ENCODE assay signal across 10 cellular contexts in the genomic region with DNA sequence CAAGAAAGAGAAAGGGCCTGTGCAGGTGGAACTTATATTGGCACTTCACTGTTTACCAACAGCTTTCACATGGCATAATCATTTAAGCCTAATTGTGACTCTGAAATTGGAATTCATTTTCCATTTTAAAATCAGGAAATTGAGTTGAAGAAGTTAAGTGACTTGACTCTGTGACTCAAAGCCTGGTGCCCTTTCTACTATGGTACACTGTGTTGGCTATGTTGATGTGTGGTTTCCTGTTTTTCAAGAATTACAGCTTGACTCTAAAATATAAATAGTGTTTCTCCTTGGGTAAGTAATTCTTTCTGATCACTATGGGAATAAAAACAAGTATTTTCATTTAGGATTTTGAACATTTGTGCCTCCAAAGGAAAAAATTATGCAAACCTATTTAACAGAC. TPM values are rescaled to one million over a fixed set of nuclear protein-coding genes. Genes with fewer than 3 reads are reported as not detected.
A peak's percentile ranks its signal among the peaks of the same experiment; 100 is the strongest.
DNase-seq lines count a peak whose midpoint lies in the region; ATAC-seq and TF ChIP-seq lines count a peak whose summit lies in the region.
"Had no signal": no experiment of that assay in that cellular context is flagged by ENCODE, and none has a peak within 500 bp of the region (broad histone marks: within the 10 kb centered on the region; RNA-seq: fewer than 3 reads in every experiment).

No MANE protein-coding gene starts in this region.

- H2AFZ ChIP-seq in MM.1S (ENCODE audit: low read length): no peak overlapping the region

- in situ Hi-C loops in GM13976 (cut with MboI; ENCODE audit: low sequenced_read_pairs, unreplicated experiment): loop anchor here (5.0 to 25.0 kb wide), 2 partner anchors 153 to 498 kb away; no protein-coding TSS in a partner anchor

- H3K4me3 Mint-ChIP-seq in CD4-positive, CD25-positive, alpha-beta regulatory T cell: peak overlapping the region; percentile 77 to 96 (median 95)
- H3K4me3 Mint-ChIP-seq in naive thymus-derived CD8-positive, alpha-beta T cell: peak overlapping the region in 9 of 10 donors; percentile 11 to 81 (median 61)

- H3K27me3 Mint-ChIP-seq in CD4-positive, CD25-positive, alpha-beta regulatory T cell: peaks cover under 1% of the 10 kb centered on the region
- H3K27me3 Mint-ChIP-seq in naive thymus-derived CD8-positive, alpha-beta T cell: no peaks in the 10 kb centered on the region

- H3K27me3 ChIP-seq in CD4-positive, CD25-positive, alpha-beta regulatory T cell (ENCODE audit: control insufficient read depth, insufficient read depth, low read length): no peaks in the 10 kb centered on the region
- 0 out of 2 replicates have a peak, but pooled peaks cover 3% of the 10 kb centered on the region for H3K27me3 ChIP-seq in MM.1S (replicated peaks; ENCODE audit: insufficient read depth, low read length)
- H3K27me3 ChIP-seq: MG63 had no signal

- peak overlapping the region; percentile 86 to 90 (median 89) for H3K27ac Mint-ChIP-seq in CD4-positive, CD25-positive, alpha-beta regulatory T cell
- peak overlapping the region; percentile 29 to 94 (median 83) for H3K27ac Mint-ChIP-seq in naive thymus-derived CD8-positive, alpha-beta T cell

- DNase-seq in CD4-positive, CD25-positive, alpha-beta regulatory T cell: peak in 2 of 3 donors; percentile 38 to 75
- DNase-seq in MM.1S: no peak
- peak; percentile 6 for DNase-seq in central memory CD4-positive, alpha-beta T cell
- DNase-seq in naive thymus-derived CD8-positive, alpha-beta T cell: peak in 2 of 10 donors; percentile 18 to 23
- no peak for DNase-seq in EL
- DNase-seq in GM13976 (ENCODE audit: low spot score): no peak
- no peak for DNase-seq in nucleus accumbens (lab: John Stamatoyannopoulos, UW)
- DNase-seq: GF-D8, MG63 had no signal

- peak overlapping the region; percentile 95 for H3K4me2 ChIP-seq in MM.1S (ENCODE audit: low read depth, low read length)

- H3K4me3 ChIP-seq in CD4-positive, CD25-positive, alpha-beta regulatory T cell (ENCODE audit: low read depth, low read length): peak overlapping the region; percentile 68
- peak overlapping the region; percentile 70 for H3K4me3 ChIP-seq in MM.1S (ENCODE audit: low read length)
- H3K4me3 ChIP-seq: MG63 had no signal

- peaks cover 54% of the 10 kb centered on the region for H3K4me1 ChIP-seq in CD4-positive, CD25-positive, alpha-beta regulatory T cell (ENCODE audit: control insufficient read depth, insufficient read depth, low read length, poor library complexity, severe bottlenecking)
- peaks cover 42% of the 10 kb centered on the region for H3K4me1 ChIP-seq in MM.1S (ENCODE audit: low read length)

- H3K27ac ChIP-seq in CD4-positive, CD25-positive, alpha-beta regulatory T cell (ENCODE audit: insufficient read depth, low read length, poor library complexity, severe bottlenecking): peak overlapping the region; percentile 68
- H3K27ac ChIP-seq in MM.1S (ENCODE audit: low read length): peak overlapping the region; percentile 88

- H3K9me3 ChIP-seq in CD4-positive, CD25-positive, alpha-beta regulatory T cell (ENCODE audit: control insufficient read depth in 2 of 2, low read length in 2 of 2): no peaks in the 10 kb centered on the region
- no peaks in the 10 kb centered on the region for H3K9me3 ChIP-seq in MM.1S (replicated peaks; ENCODE audit: insufficient read depth, low read length)
- H3K9me3 ChIP-seq: MG63 had no signal

- TF ChIP-seq CTCF in MM.1S (IDR thresholded peaks at IDR 0.05; ENCODE audit: low read length) (no peak), GM13976 (IDR thresholded peaks at IDR 0.05; ENCODE audit: borderline replicate concordance, control extremely low read depth, extremely low read depth, insufficient read depth, missing control alignments) (no peak)

- peak in 1 of 2 donors; percentile 8 for ATAC-seq in CD4-positive, CD25-positive, alpha-beta regulatory T cell (ENCODE audit: low read depth in 2 of 2)
- no peak for ATAC-seq in naive thymus-derived CD8-positive, alpha-beta T cell
- no peak for ATAC-seq in GM21825 (IDR thresholded peaks at IDR 0.05; ENCODE audit: unreplicated experiment)

- H3K36me3 Mint-ChIP-seq in CD4-positive, CD25-positive, alpha-beta regulatory T cell: peaks cover 2% of the 10 kb centered on the region
- H3K36me3 Mint-ChIP-seq in naive thymus-derived CD8-positive, alpha-beta T cell: no peaks in the 10 kb centered on the region

- no peaks in the 10 kb centered on the region for H4K20me1 ChIP-seq in MM.1S (ENCODE audit: insufficient read depth, low read length)

- peaks cover 56% of the 10 kb centered on the region for H3F3A ChIP-seq in MM.1S (ENCODE audit: insufficient read depth, low read length)

- H3K36me3 ChIP-seq in CD4-positive, CD25-positive, alpha-beta regulatory T cell (ENCODE audit: control insufficient read depth, insufficient read depth, low read length): no peaks in the 10 kb centered on the region
- no peaks in the 10 kb centered on the region for H3K36me3 ChIP-seq in MM.1S (replicated peaks; ENCODE audit: insufficient read depth, low read length)
- H3K36me3 ChIP-seq: MG63 had no signal

- H3K4me1 Mint-ChIP-seq in CD4-positive, CD25-positive, alpha-beta regulatory T cell: peaks cover 41 to 76% (median 58%) of the 10 kb centered on the region in 4 donors
- H3K4me1 Mint-ChIP-seq in naive thymus-derived CD8-positive, alpha-beta T cell: peaks cover 35 to 81% (median 61%) of the 10 kb centered on the region in 4 donors

- H3K9me2 ChIP-seq in MM.1S (replicated peaks; ENCODE audit: insufficient read depth, low read length): no peaks in the 10 kb centered on the region

- no peaks in the 10 kb centered on the region for H3K9me3 Mint-ChIP-seq in CD4-positive, CD25-positive, alpha-beta regulatory T cell
- H3K9me3 Mint-ChIP-seq in naive thymus-derived CD8-positive, alpha-beta T cell: no peaks in the 10 kb centered on the region

- peak overlapping the region; percentile 46 for H3K9ac ChIP-seq in MM.1S (ENCODE audit: low read length)

- POLR2A ChIA-PET in naive thymus-derived CD8-positive, alpha-beta T cell (lab: Charles Lee): interaction anchor here (1.2 to 6.7 kb wide), 2 partner anchors 67 to 135 kb away, joined by 3 to 162 read pairs; no protein-coding TSS in a partner anchor

- peaks cover 72% of the 10 kb centered on the region for H3K79me2 ChIP-seq in MM.1S (ENCODE audit: low read length)

RNA-seq across cellular contexts. Expression of a gene that starts 4.3 kb away (rescaled TPM):
- 122 TPM for total RNA-seq in CD4-positive, CD25-positive, alpha-beta regulatory T cell
- 10 to 100 TPM; 18.1 to 43.3 (median 28.0) TPM for polyA plus RNA-seq in CD4-positive, CD25-positive, alpha-beta regulatory T cell
- total RNA-seq in naive thymus-derived CD8-positive, alpha-beta T cell: 10 to 100 TPM; 50.8 to 55.8 TPM
- 10 to 100 TPM in 2 of 3 donors, 1 to 10 TPM in 1; 9.0 to 13.7 (median 12.9) TPM for polyA plus RNA-seq in naive thymus-derived CD8-positive, alpha-beta T cell

RNA-seq across cellular contexts. Expression of a gene that starts 46.9 kb away (rescaled TPM):
- total RNA-seq in CD4-positive, CD25-positive, alpha-beta regulatory T cell: not detected
- not detected for polyA plus RNA-seq in CD4-positive, CD25-positive, alpha-beta regulatory T cell
- total RNA-seq in naive thymus-derived CD8-positive, alpha-beta T cell: not detected
- polyA plus RNA-seq in naive thymus-derived CD8-positive, alpha-beta T cell: not detected

Comparison
In these comparisons a context has a peak if more than half of its experiments do, and no peak if none do; other contexts are left out.
1. DNase-seq: peak in CD4-positive, CD25-positive, alpha-beta regulatory T cell (2 of 3) and central memory CD4-positive, alpha-beta T cell (single experiment); none in MM.1S (single experiment), EL (single experiment), GM13976 (single experiment) and nucleus accumbens (0 of 56).